Comparison of ENCODE assay signal across 8 cellular contexts in the genomic region with DNA sequence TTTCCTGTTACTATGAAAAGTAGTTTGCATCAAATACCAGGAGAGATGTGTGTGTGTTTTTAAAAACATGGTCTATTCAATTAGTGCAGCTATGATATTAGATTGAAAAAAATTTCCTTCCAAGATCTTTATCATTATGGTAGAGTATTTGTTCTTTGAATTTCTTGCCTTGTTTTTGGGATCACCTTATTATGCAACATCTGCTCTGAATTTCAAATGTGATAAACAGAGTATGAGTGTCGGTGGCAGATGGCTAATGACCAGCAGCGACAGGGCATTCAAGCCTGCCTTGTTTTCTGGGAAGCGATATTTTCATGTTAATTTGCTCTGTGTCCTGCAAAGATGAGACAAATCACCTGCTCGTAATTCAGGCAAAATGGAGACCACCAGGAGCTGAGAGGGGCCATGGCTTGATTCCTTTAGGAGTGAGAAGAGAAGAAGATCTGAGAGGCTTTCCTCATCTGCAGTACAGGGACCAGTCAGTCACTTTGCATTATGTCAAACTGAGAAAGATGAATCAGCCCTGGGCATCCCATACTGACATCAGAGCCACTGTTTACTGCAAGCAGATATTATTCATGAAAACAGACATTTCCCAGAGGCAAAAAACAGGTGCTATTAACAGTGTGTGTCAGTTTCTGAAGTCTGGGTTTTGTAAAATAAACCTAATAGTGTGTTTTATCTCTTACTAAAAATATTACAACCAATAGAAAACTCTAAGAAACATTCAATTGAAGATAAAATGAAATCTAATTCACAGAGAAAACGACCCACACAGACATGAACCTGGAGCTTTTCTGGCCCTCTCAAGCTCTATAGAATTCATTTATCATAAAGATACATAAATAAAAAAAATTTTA.
A peak's percentile ranks its signal among the peaks of the same experiment; 100 is the strongest.
DNase-seq lines count a peak whose midpoint lies in the region; ATAC-seq and TF ChIP-seq lines count a peak whose summit lies in the region.

No MANE protein-coding gene starts in this region.

- H3K27me3 Mint-ChIP-seq in immature natural killer cell (ENCODE audit: low read depth in 3 of 3) (no peaks in the 10 kb centered on the region), nephron progenitor cell (ENCODE audit: low read depth, poor library complexity) (peaks cover 7% of the 10 kb centered on the region)

- DNase-seq in stimulated activated CD4-positive, alpha-beta T cell treated with anti-CD3 and anti-CD28 coated beads, Interleukin-2, amount 100 ng/mL, for 24 hours: peak; percentile 14 to 50
- no peak for DNase-seq in stimulated activated CD4-positive, alpha-beta T cell treated with anti-CD3 and anti-CD28 coated beads, Interleukin-4, amount 100 ng/mL, for 4 hours
- DNase-seq in RKO (ENCODE audit: low spot score) (peak; percentile 33), fibroblast of peridontal ligament (ENCODE audit: extremely low read depth) (peak; percentile 32), immature natural killer cell (no peak), nephron progenitor cell (no peak), A673 (ENCODE audit: low spot score) (no peak)

- peaks cover 13 to 16% of the 10 kb centered on the region in 2 donors for H3K4me1 Mint-ChIP-seq in immature natural killer cell
- H3K4me1 Mint-ChIP-seq in nephron progenitor cell: peaks cover 47% of the 10 kb centered on the region

- no peaks in the 10 kb centered on the region for H3K9me3 ChIP-seq in A673 (ENCODE audit: low read depth, low read length, poor library complexity, severe bottlenecking)

- ATAC-seq in HG03045 (IDR thresholded peaks at IDR 0.05; ENCODE audit: unreplicated experiment): peak; percentile 96

- intact Hi-C loops in A673 (cut with micrococcal nuclease; ENCODE audit: unreplicated experiment): no loop called here

- no peaks in the 10 kb centered on the region for H3K4me1 ChIP-seq in A673 (ENCODE audit: insufficient read depth, low read length, poor library complexity, severe bottlenecking)

- BruUV-seq in A673 (replicated peaks; lab: Mats Ljungman, UMichigan): no TSS peak

- no peak overlapping the region for H3K4me3 Mint-ChIP-seq in immature natural killer cell
- H3K4me3 Mint-ChIP-seq in nephron progenitor cell: no peak overlapping the region

- TF ChIP-seq CTCF in nephron progenitor cell (IDR thresholded peaks at IDR 0.05) (no peak), A673 (conservative IDR thresholded peaks at IDR 0.05; ENCODE audit: low read depth, low read length) (no peak)

- POLR2A ChIA-PET in A673 (lab: Charles Lee; ENCODE audit: low non-redundant PET): interaction anchor here (1.1 kb wide), 1 partner anchor 46 kb away, joined by 4 read pairs; no protein-coding TSS in a partner anchor

- H3K9me3 Mint-ChIP-seq in immature natural killer cell (no peaks in the 10 kb centered on the region), nephron progenitor cell (no peaks in the 10 kb centered on the region)

- H3K4me3 ChIP-seq in A673 (ENCODE audit: low read depth, low read length, poor library complexity, severe bottlenecking): no peak overlapping the region

- no peaks in the 10 kb centered on the region for H3K36me3 ChIP-seq in A673 (ENCODE audit: insufficient read depth, low read length, poor library complexity, severe bottlenecking)

- H3K27ac Mint-ChIP-seq in immature natural killer cell (no peak overlapping the region), nephron progenitor cell (no peak overlapping the region)

- CTCF ChIA-PET in A673 (lab: Charles Lee): no interaction called here

- H3K36me3 Mint-ChIP-seq in immature natural killer cell (peaks cover 2 to 8% (median 4%) of the 10 kb centered on the region in 3 donors), nephron progenitor cell (ENCODE audit: low read depth) (peaks cover 39% of the 10 kb centered on the region)

- no peak overlapping the region for H3K27ac ChIP-seq in A673 (ENCODE audit: low read depth, low read length, poor library complexity, severe bottlenecking)

- no peaks in the 10 kb centered on the region for H3K27me3 ChIP-seq in A673 (replicated peaks; ENCODE audit: insufficient read depth, low read depth, low read length, poor library complexity)

Comparison
In these comparisons a context has a peak if more than half of its experiments do, and no peak if none do; other contexts are left out.
1. DNase-seq: peak in stimulated activated CD4-positive, alpha-beta T cell treated with anti-CD3 and anti-CD28 coated beads, Interleukin-2, amount 100 ng/mL, for 24 hours (2 of 2), RKO (single experiment) and fibroblast of peridontal ligament (single experiment); none in stimulated activated CD4-positive, alpha-beta T cell treated with anti-CD3 and anti-CD28 coated beads, Interleukin-4, amount 100 ng/mL, for 4 hours (0 of 2), immature natural killer cell (0 of 3), nephron progenitor cell (single experiment) and A673 (single experiment).